Comparison of ENCODE assay signal across 7 cellular contexts in genomic region chr14:77498120-77498979, GRCh38. TPM values are rescaled to one million over a fixed set of nuclear protein-coding genes. Genes with fewer than 3 reads are reported as not detected.
DNase-seq lines count a peak whose midpoint lies in the region; ATAC-seq and TF ChIP-seq lines count a peak whose summit lies in the region.

ISM2 (minus strand) TSS chr14:77498816; CDS start chr14:77498793, 23 bp downstream.

- H3K36me3 ChIP-seq in trophoblast cell (ENCODE audit: control insufficient read depth in 1 of 2, insufficient read depth in 2 of 2, low read length in 2 of 2), result no peaks in the 10 kb centered on the region

- H3K79me1 ChIP-seq in trophoblast cell (ENCODE audit: low read length), result no peaks in the 10 kb centered on the region

- intact Hi-C loops in Right ventricle myocardium inferior (cut with DNase I), result no loop called here

- ATAC-seq in GM18505 (IDR thresholded peaks at IDR 0.05; ENCODE audit: unreplicated experiment) (peak; percentile 75), HG02798 (IDR thresholded peaks at IDR 0.05; ENCODE audit: poor library complexity, unreplicated experiment) (peak; percentile 83), Right ventricle myocardium inferior (peak; percentile 60)

- peak within 1 kb of the TSS; percentile 16 for H3K14ac ChIP-seq in trophoblast cell (ENCODE audit: low read length)

- H3K23ac ChIP-seq in trophoblast cell (ENCODE audit: low read length), result peak within 1 kb of the TSS; percentile 83

- H3K4me2 ChIP-seq in trophoblast cell (ENCODE audit: low read length), result peak within 1 kb of the TSS; percentile 96

- H2BK12ac ChIP-seq in trophoblast cell (ENCODE audit: low read length), result no peak within 1 kb of the TSS

- no peak within 1 kb of the TSS for H2BK5ac ChIP-seq in trophoblast cell (ENCODE audit: low read depth, low read length, poor library complexity)

- H3K4me3 ChIP-seq in trophoblast cell (ENCODE audit: low read depth, low read length), result peak within 1 kb of the TSS; percentile 73

- peaks cover 21% of the 10 kb centered on the region for H3K27me3 ChIP-seq in trophoblast cell (ENCODE audit: insufficient read depth, low read length)

- H3K18ac ChIP-seq in trophoblast cell (ENCODE audit: low read length), result peak within 1 kb of the TSS; percentile 79

- peak within 1 kb of the TSS; percentile 49 for H2AK5ac ChIP-seq in trophoblast cell (ENCODE audit: low read length)

- WGBS in trophoblast cell (ENCODE audit: extremely low coverage, insufficient coverage, insufficient read length), result no CpG with 5 or more reads among the region's 104 CpGs

- peak; percentile 67 for DNase-seq in NCI-H526 treated with DMSO at 0.1 percent for 48 hours (lab: John Stamatoyannopoulos, UW)
- peak; percentile 78 for DNase-seq in activated effector memory CD4-positive, alpha-beta T cell treated with anti-CD3 and anti-CD28 coated beads, Interleukin-2, amount 50 U/mL, for 16 hours
- no peak for DNase-seq in Right ventricle myocardium inferior (ENCODE audit: missing footprints)
- peak; percentile 88 to 94 for DNase-seq in trophoblast cell
- DNase-seq in NCI-H446 treated with DMSO at 0.1 percent for 48 hours (lab: John Stamatoyannopoulos, UW), result no peak

- peaks cover 6 to 10% of the 10 kb centered on the region in 2 experiments for H3K4me1 ChIP-seq in trophoblast cell (ENCODE audit: control insufficient read depth in 1 of 2, insufficient read depth in 2 of 2, low read length in 2 of 2)

- H3K9ac ChIP-seq in trophoblast cell (ENCODE audit: low read length), result peak within 1 kb of the TSS; percentile 62

- H3K79me2 ChIP-seq in trophoblast cell (ENCODE audit: control insufficient read depth, insufficient read depth, low read length, poor library complexity), result no peaks in the 10 kb centered on the region

- no peak within 1 kb of the TSS for H2BK120ac ChIP-seq in trophoblast cell (ENCODE audit: insufficient read depth, low read length, poor library complexity)

- peak within 1 kb of the TSS; percentile 91 for H2AFZ ChIP-seq in trophoblast cell (ENCODE audit: insufficient read depth, low read length, poor library complexity)

- peak within 1 kb of the TSS; percentile 35 for H4K91ac ChIP-seq in trophoblast cell (ENCODE audit: low read depth, low read length)

- H3K27ac ChIP-seq in trophoblast cell (ENCODE audit: low read depth, low read length), result no peak within 1 kb of the TSS

- H3K9me3 ChIP-seq in trophoblast cell (ENCODE audit: insufficient read depth, low read depth, low read length), result peaks cover 11% of the 10 kb centered on the region

- peak within 1 kb of the TSS; percentile 74 for H4K12ac ChIP-seq in trophoblast cell (ENCODE audit: low read depth, low read length)

- H4K8ac ChIP-seq in trophoblast cell (ENCODE audit: low read depth, low read length), result peak within 1 kb of the TSS; percentile 66

- H3K4ac ChIP-seq in trophoblast cell (ENCODE audit: low read depth, low read length), result no peak within 1 kb of the TSS

- TF ChIP-seq POLR2A in GM18505 (IDR thresholded peaks at IDR 0.05; ENCODE audit: borderline replicate concordance, extremely low read depth, insufficient read depth, insufficient read length), result no peak

RNA-seq across cellular contexts. Expression of gene ISM2, which starts in this region (rescaled TPM):
- not detected for total RNA-seq in Right ventricle myocardium inferior
- polyA plus RNA-seq in trophoblast cell (2013), result 26.2 and 34.1 TPM in 2 replicates

Comparison
In these comparisons a context has a peak if more than half of its experiments do, and no peak if none do; other contexts are left out.
1. Peak in ATAC-seq in Right ventricle myocardium inferior; RNA of the gene not detected or under 1 TPM.
2. DNase-seq: peak in NCI-H526 treated with DMSO at 0.1 percent for 48 hours (single experiment), activated effector memory CD4-positive, alpha-beta T cell treated with anti-CD3 and anti-CD28 coated beads, Interleukin-2, amount 50 U/mL, for 16 hours (single experiment) and trophoblast cell (2 of 2); none in Right ventricle myocardium inferior (single experiment) and NCI-H446 treated with DMSO at 0.1 percent for 48 hours (single experiment).
3. Peak in every context shown above with its lines, with median percentiles within 50 percentile points of each other: ATAC-seq.